1 cellular context compared by ENCODE assay signal in genomic region chr22:28951969-28952521, GRCh38.
TF ChIP-seq lines count a peak whose summit lies in the region.

No MANE protein-coding gene starts in this region.

TF ChIP-seq in GM23338, 12 proteins besides CTCF, POLR2A, EP300 and RAD21 (continued from another document):
- TF ChIP-seq, protein P1, sequence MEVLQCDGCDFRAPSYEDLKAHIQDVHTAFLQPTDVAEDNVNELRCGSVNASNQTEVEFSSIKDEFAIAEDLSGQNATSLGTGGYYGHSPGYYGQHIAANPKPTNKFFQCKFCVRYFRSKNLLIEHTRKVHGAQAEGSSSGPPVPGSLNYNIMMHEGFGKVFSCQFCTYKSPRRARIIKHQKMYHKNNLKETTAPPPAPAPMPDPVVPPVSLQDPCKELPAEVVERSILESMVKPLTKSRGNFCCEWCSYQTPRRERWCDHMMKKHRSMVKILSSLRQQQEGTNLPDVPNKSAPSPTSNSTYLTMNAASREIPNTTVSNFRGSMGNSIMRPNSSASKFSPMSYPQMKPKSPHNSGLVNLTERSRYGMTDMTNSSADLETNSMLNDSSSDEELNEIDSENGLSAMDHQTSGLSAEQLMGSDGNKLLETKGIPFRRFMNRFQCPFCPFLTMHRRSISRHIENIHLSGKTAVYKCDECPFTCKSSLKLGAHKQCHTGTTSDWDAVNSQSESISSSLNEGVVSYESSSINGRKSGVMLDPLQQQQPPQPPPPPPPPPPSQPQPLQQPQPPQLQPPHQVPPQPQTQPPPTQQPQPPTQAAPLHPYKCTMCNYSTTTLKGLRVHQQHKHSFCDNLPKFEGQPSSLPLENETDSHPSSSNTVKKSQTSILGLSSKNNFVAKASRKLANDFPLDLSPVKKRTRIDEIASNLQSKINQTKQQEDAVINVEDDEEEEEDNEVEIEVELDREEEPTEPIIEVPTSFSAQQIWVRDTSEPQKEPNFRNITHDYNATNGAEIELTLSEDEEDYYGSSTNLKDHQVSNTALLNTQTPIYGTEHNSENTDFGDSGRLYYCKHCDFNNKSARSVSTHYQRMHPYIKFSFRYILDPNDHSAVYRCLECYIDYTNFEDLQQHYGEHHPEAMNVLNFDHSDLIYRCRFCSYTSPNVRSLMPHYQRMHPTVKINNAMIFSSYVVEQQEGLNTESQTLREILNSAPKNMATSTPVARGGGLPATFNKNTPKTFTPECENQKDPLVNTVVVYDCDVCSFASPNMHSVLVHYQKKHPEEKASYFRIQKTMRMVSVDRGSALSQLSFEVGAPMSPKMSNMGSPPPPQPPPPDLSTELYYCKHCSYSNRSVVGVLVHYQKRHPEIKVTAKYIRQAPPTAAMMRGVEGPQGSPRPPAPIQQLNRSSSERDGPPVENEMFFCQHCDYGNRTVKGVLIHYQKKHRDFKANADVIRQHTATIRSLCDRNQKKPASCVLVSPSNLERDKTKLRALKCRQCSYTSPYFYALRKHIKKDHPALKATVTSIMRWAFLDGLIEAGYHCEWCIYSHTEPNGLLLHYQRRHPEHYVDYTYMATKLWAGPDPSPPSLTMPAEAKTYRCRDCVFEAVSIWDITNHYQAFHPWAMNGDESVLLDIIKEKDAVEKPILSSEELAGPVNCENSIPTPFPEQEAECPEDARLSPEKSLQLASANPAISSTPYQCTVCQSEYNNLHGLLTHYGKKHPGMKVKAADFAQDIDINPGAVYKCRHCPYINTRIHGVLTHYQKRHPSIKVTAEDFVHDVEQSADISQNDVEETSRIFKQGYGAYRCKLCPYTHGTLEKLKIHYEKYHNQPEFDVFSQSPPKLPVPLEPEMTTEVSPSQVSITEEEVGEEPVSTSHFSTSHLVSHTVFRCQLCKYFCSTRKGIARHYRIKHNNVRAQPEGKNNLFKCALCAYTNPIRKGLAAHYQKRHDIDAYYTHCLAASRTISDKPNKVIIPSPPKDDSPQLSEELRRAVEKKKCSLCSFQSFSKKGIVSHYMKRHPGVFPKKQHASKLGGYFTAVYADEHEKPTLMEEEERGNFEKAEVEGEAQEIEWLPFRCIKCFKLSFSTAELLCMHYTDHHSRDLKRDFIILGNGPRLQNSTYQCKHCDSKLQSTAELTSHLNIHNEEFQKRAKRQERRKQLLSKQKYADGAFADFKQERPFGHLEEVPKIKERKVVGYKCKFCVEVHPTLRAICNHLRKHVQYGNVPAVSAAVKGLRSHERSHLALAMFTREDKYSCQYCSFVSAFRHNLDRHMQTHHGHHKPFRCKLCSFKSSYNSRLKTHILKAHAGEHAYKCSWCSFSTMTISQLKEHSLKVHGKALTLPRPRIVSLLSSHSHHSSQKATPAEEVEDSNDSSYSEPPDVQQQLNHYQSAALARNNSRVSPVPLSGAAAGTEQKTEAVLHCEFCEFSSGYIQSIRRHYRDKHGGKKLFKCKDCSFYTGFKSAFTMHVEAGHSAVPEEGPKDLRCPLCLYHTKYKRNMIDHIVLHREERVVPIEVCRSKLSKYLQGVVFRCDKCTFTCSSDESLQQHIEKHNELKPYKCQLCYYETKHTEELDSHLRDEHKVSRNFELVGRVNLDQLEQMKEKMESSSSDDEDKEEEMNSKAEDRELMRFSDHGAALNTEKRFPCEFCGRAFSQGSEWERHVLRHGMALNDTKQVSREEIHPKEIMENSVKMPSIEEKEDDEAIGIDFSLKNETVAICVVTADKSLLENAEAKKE (CRISPR knock-in tag; IDR thresholded peaks at IDR 0.05), result no peak
- no peak for TF ChIP-seq ZNF114 (CRISPR knock-in tag; IDR thresholded peaks at IDR 0.05)
- no peak for TF ChIP-seq JUNB (IDR thresholded peaks at IDR 0.05; ENCODE audit: unreplicated experiment)
- no peak for TF ChIP-seq ETS1 (IDR thresholded peaks at IDR 0.05)
- no peak for TF ChIP-seq STAT1 (IDR thresholded peaks at IDR 0.05; ENCODE audit: unreplicated experiment)
